In genomic region chr19:43526884-43527859, GRCh38 we compare ENCODE assay signal across 1 cellular context.
TF ChIP-seq lines count a peak whose summit lies in the region.

A gene with protein sequence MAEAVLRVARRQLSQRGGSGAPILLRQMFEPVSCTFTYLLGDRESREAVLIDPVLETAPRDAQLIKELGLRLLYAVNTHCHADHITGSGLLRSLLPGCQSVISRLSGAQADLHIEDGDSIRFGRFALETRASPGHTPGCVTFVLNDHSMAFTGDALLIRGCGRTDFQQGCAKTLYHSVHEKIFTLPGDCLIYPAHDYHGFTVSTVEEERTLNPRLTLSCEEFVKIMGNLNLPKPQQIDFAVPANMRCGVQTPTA (minus strand): TSS chr19:43527201. CDS start chr19:43527177, 24 bp downstream.

TF ChIP-seq in HepG2, 621 proteins besides CTCF, POLR2A, EP300 and RAD21 (continued from another document and continues in another):
- TF ChIP-seq MYNN (CRISPR knock-in tag; IDR thresholded peaks at IDR 0.05; ENCODE audit: low read depth) (no peak), ZEB1 (IDR thresholded peaks at IDR 0.05; ENCODE audit: insufficient replicate concordance, low read depth) (no peak), U2AF2 (IDR thresholded peaks at IDR 0.05; ENCODE audit: low read depth, low read length) (no peak), ZNF441 (CRISPR knock-in tag; IDR thresholded peaks at IDR 0.05; ENCODE audit: borderline replicate concordance) (no peak), ZSCAN20 (CRISPR knock-in tag; IDR thresholded peaks at IDR 0.05; ENCODE audit: borderline replicate concordance) (no peak), SRY (CRISPR knock-in tag; IDR thresholded peaks at IDR 0.05) (0 out of 2 replicates have a peak, but pooled peaks have one; percentile 39), ZNF850 (CRISPR knock-in tag; conservative IDR thresholded peaks at IDR 0.05) (no peak), ATF7 (IDR thresholded peaks at IDR 0.05) (no peak), ATF7 (CRISPR knock-in tag; IDR thresholded peaks at IDR 0.05) (no peak), ZNF274 (CRISPR knock-in tag; IDR thresholded peaks at IDR 0.05) (no peak; the same call in 1 of the 2 replicates), ZBTB10 (CRISPR knock-in tag; IDR thresholded peaks at IDR 0.05; ENCODE audit: borderline replicate concordance) (no peak; the same call in 1 of the 2 replicates), THAP7 (CRISPR knock-in tag; IDR thresholded peaks at IDR 0.05) (0 out of 2 replicates have a peak, but pooled peaks have one; percentile 0), ARID5B (CRISPR knock-in tag; IDR thresholded peaks at IDR 0.05) (peak; percentile 41; the same call in 1 of the 2 replicates), PHF20 (CRISPR knock-in tag; IDR thresholded peaks at IDR 0.05) (peak; percentile 52), ZNF10 (CRISPR knock-in tag; IDR thresholded peaks at IDR 0.05; ENCODE audit: borderline replicate concordance, low read depth) (no peak), CENPT (CRISPR knock-in tag; IDR thresholded peaks at IDR 0.05; ENCODE audit: low read depth) (no peak), RARG (CRISPR knock-in tag; IDR thresholded peaks at IDR 0.05; ENCODE audit: low read depth) (no peak), ZBTB34 (CRISPR knock-in tag; IDR thresholded peaks at IDR 0.05) (peak; percentile 44; the same call in 1 of the 2 replicates), ETV5 (CRISPR knock-in tag; IDR thresholded peaks at IDR 0.05; ENCODE audit: borderline replicate concordance) (peak; percentile 58; the same call in 1 of the 2 replicates), HMGXB4 (CRISPR knock-in tag; IDR thresholded peaks at IDR 0.05; ENCODE audit: borderline replicate concordance in 1 of 2, low read depth in 1 of 2) (peak; percentile 62 to 75), BRD4 (CRISPR knock-in tag; IDR thresholded peaks at IDR 0.05) (no peak), MATR3 (CRISPR knock-in tag; IDR thresholded peaks at IDR 0.05) (no peak), ZNF343 (CRISPR knock-in tag; IDR thresholded peaks at IDR 0.05) (0 out of 2 replicates have a peak, but pooled peaks have one; percentile 45), NFATC3 (CRISPR knock-in tag; IDR thresholded peaks at IDR 0.05) (no peak), ZNF468 (CRISPR knock-in tag; IDR thresholded peaks at IDR 0.05) (no peak), ZC3H4 (CRISPR knock-in tag; IDR thresholded peaks at IDR 0.05; ENCODE audit: borderline replicate concordance) (no peak), SALL1 (CRISPR knock-in tag; IDR thresholded peaks at IDR 0.05) (peak; percentile 77), ZNF891 (CRISPR knock-in tag; IDR thresholded peaks at IDR 0.05) (no peak), MBNL3 (CRISPR knock-in tag; conservative IDR thresholded peaks at IDR 0.05) (no peak), CBX5 (CRISPR knock-in tag; IDR thresholded peaks at IDR 0.05; ENCODE audit: borderline replicate concordance) (no peak)
- TF ChIP-seq, protein P1, sequence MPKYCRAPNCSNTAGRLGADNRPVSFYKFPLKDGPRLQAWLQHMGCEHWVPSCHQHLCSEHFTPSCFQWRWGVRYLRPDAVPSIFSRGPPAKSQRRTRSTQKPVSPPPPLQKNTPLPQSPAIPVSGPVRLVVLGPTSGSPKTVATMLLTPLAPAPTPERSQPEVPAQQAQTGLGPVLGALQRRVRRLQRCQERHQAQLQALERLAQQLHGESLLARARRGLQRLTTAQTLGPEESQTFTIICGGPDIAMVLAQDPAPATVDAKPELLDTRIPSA (CRISPR knock-in tag; IDR thresholded peaks at IDR 0.05; ENCODE audit: borderline replicate concordance): peak; percentile 88; the same call in 1 of the 2 replicates
- TF ChIP-seq, protein P2, sequence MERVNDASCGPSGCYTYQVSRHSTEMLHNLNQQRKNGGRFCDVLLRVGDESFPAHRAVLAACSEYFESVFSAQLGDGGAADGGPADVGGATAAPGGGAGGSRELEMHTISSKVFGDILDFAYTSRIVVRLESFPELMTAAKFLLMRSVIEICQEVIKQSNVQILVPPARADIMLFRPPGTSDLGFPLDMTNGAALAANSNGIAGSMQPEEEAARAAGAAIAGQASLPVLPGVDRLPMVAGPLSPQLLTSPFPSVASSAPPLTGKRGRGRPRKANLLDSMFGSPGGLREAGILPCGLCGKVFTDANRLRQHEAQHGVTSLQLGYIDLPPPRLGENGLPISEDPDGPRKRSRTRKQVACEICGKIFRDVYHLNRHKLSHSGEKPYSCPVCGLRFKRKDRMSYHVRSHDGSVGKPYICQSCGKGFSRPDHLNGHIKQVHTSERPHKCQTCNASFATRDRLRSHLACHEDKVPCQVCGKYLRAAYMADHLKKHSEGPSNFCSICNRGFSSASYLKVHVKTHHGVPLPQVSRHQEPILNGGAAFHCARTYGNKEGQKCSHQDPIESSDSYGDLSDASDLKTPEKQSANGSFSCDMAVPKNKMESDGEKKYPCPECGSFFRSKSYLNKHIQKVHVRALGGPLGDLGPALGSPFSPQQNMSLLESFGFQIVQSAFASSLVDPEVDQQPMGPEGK (CRISPR knock-in tag; IDR thresholded peaks at IDR 0.05): peak; percentile 79
- TF ChIP-seq, protein P3, sequence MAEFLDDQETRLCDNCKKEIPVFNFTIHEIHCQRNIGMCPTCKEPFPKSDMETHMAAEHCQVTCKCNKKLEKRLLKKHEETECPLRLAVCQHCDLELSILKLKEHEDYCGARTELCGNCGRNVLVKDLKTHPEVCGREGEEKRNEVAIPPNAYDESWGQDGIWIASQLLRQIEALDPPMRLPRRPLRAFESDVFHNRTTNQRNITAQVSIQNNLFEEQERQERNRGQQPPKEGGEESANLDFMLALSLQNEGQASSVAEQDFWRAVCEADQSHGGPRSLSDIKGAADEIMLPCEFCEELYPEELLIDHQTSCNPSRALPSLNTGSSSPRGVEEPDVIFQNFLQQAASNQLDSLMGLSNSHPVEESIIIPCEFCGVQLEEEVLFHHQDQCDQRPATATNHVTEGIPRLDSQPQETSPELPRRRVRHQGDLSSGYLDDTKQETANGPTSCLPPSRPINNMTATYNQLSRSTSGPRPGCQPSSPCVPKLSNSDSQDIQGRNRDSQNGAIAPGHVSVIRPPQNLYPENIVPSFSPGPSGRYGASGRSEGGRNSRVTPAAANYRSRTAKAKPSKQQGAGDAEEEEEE (CRISPR knock-in tag; IDR thresholded peaks at IDR 0.05; ENCODE audit: borderline replicate concordance): no peak
- TF ChIP-seq, protein P4, sequence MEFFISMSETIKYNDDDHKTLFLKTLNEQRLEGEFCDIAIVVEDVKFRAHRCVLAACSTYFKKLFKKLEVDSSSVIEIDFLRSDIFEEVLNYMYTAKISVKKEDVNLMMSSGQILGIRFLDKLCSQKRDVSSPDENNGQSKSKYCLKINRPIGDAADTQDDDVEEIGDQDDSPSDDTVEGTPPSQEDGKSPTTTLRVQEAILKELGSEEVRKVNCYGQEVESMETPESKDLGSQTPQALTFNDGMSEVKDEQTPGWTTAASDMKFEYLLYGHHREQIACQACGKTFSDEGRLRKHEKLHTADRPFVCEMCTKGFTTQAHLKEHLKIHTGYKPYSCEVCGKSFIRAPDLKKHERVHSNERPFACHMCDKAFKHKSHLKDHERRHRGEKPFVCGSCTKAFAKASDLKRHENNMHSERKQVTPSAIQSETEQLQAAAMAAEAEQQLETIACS (CRISPR knock-in tag; IDR thresholded peaks at IDR 0.05): peak; percentile 24; the same call in 1 of the 2 replicates
- TF ChIP-seq, protein P5, sequence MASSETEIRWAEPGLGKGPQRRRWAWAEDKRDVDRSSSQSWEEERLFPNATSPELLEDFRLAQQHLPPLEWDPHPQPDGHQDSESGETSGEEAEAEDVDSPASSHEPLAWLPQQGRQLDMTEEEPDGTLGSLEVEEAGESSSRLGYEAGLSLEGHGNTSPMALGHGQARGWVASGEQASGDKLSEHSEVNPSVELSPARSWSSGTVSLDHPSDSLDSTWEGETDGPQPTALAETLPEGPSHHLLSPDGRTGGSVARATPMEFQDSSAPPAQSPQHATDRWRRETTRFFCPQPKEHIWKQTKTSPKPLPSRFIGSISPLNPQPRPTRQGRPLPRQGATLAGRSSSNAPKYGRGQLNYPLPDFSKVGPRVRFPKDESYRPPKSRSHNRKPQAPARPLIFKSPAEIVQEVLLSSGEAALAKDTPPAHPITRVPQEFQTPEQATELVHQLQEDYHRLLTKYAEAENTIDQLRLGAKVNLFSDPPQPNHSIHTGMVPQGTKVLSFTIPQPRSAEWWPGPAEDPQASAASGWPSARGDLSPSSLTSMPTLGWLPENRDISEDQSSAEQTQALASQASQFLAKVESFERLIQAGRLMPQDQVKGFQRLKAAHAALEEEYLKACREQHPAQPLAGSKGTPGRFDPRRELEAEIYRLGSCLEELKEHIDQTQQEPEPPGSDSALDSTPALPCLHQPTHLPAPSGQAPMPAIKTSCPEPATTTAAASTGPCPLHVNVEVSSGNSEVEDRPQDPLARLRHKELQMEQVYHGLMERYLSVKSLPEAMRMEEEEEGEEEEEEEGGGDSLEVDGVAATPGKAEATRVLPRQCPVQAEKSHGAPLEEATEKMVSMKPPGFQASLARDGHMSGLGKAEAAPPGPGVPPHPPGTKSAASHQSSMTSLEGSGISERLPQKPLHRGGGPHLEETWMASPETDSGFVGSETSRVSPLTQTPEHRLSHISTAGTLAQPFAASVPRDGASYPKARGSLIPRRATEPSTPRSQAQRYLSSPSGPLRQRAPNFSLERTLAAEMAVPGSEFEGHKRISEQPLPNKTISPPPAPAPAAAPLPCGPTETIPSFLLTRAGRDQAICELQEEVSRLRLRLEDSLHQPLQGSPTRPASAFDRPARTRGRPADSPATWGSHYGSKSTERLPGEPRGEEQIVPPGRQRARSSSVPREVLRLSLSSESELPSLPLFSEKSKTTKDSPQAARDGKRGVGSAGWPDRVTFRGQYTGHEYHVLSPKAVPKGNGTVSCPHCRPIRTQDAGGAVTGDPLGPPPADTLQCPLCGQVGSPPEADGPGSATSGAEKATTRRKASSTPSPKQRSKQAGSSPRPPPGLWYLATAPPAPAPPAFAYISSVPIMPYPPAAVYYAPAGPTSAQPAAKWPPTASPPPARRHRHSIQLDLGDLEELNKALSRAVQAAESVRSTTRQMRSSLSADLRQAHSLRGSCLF (CRISPR knock-in tag; IDR thresholded peaks at IDR 0.05; ENCODE audit: borderline replicate concordance): no peak
